ENCODE assay signal across 9 cellular contexts in the genomic region with DNA sequence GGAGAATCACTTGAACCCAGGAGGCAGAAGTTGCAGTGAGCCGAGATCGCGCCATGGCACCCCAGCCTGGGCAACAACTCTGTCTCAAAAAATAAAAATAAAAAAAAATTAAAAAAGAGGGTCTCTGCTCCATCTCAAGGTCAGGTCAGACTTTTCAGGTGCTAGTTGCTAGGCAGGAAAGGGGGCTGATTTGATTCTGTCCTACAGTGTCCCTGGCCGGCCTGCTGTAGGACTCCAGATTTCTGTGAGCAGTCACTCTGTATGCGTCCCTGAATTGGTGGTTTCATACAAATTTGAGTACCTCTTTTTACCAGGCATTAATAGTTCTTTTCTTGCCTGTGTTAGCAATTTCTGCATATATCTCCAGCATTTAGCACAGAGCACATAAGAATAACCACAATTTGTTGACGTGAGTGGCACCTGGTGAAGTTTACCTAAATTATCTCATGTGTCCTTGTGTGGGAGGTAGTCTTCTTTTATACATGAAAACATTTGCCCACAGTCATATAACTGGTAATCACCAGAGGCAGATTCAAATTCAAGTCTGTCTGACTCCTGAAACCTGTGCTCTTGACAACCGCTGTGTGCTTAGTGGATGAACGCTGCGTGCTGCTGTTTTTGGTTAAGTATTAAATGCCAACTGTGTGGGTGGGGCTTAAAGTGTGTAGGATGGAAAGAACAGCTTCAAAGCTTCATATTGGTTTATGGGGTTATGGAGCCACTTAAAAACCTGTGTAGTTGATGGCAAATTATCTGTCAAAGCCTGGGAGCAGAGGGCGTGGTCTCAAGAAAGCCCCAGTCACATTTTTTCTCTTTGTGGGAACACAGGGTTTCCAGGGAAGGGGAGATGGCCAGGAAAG. TPM values are rescaled to one million over a fixed set of nuclear protein-coding genes. Genes with fewer than 3 reads are reported as not detected.
DNase-seq lines count a peak whose midpoint lies in the region; ATAC-seq and TF ChIP-seq lines count a peak whose summit lies in the region.
"Had no signal": no experiment of that assay in that cellular context is flagged by ENCODE, and none has a peak within 500 bp of the region (broad histone marks: within the 10 kb centered on the region; RNA-seq: fewer than 3 reads in every experiment).

No MANE protein-coding gene starts in this region.

- peak overlapping the region; percentile 74 for H3K27ac Mint-ChIP-seq in activated B cell treated with CpG ODN at 0.5 μM for 24 hours

- H3K36me3 ChIP-seq in BLaER1 treated with 17β-estradiol and CSF1 and Interleukin-3, amounts not matched to agents 10 nM and 100 nM: peaks cover 37 to 44% (median 42%) of the 10 kb centered on the region in 11 experiments
- peaks cover 44% of the 10 kb centered on the region for H3K36me3 ChIP-seq in mesodermal cell (ENCODE audit: control insufficient read depth, insufficient read depth, low read length)

- H3K4me2 ChIP-seq in BLaER1 treated with 17β-estradiol and CSF1 and Interleukin-3, amounts not matched to agents 10 nM and 100 nM: peak overlapping the region; percentile 90 to 99 (median 94); a peak in 20 of 22 replicates

- POLR2A ChIA-PET in activated B cell treated with CpG ODN at 0.5 μM for 24 hours (lab: Charles Lee): interaction anchor here (0.6 to 16.5 kb wide), 3 partner anchors 9 to 1752 kb away, joined by 4 to 421 read pairs (median 5); a partner anchor contains a TSS

- peak; percentile 15 for ATAC-seq in GM21381 (IDR thresholded peaks at IDR 0.05; ENCODE audit: unreplicated experiment)
- ATAC-seq in activated B cell treated with CpG ODN at 0.5 μM for 24 hours (ENCODE audit: low read depth): no peak
- no peak for ATAC-seq in GM21737 (IDR thresholded peaks at IDR 0.05; ENCODE audit: unreplicated experiment)
- no peak for ATAC-seq in Right ventricle myocardium inferior
- no peak for ATAC-seq in GM21423 (IDR thresholded peaks at IDR 0.05; ENCODE audit: unreplicated experiment)
- no peak for ATAC-seq in HG03025 (IDR thresholded peaks at IDR 0.05; ENCODE audit: low FRiP score, unreplicated experiment)

- H3K4me1 Mint-ChIP-seq in activated B cell treated with CpG ODN at 0.5 μM for 24 hours: peaks cover 72% of the 10 kb centered on the region

- H3K36me3 Mint-ChIP-seq in activated B cell treated with CpG ODN at 0.5 μM for 24 hours (ENCODE audit: low read depth): peaks cover 34% of the 10 kb centered on the region

- H3K27me3 ChIP-seq in BLaER1 treated with 17β-estradiol and CSF1 and Interleukin-3, amounts not matched to agents 10 nM and 100 nM: no peaks in the 10 kb centered on the region

- H3K9me3 Mint-ChIP-seq in activated B cell treated with CpG ODN at 0.5 μM for 24 hours: no peaks in the 10 kb centered on the region

- TF ChIP-seq CTCF in activated B cell treated with CpG ODN at 0.5 μM for 24 hours (IDR thresholded peaks at IDR 0.05): no peak

- H4K20me1 ChIP-seq in BLaER1 treated with 17β-estradiol and CSF1 and Interleukin-3, amounts not matched to agents 10 nM and 100 nM: peaks cover 34 to 50% (median 41%) of the 10 kb centered on the region in 11 experiments; a peak in 20 of 22 replicates

- no peak overlapping the region for H3K4me3 ChIP-seq in BLaER1 treated with 17β-estradiol and CSF1 and Interleukin-3, amounts not matched to agents 10 nM and 100 nM
- no peak overlapping the region for H3K4me3 ChIP-seq in mesodermal cell (ENCODE audit: extremely low read depth, insufficient read depth, low read length, poor library complexity, severe bottlenecking)

- H3K9ac ChIP-seq in BLaER1 treated with 17β-estradiol and CSF1 and Interleukin-3, amounts not matched to agents 10 nM and 100 nM: peak overlapping the region in 4 of 11 experiments; percentile 1 to 24 (median 16); a peak in 1 of 22 replicates

- DNase-seq in activated B cell treated with CpG ODN at 0.5 μM for 24 hours: no peak
- DNase-seq in Right ventricle myocardium inferior (ENCODE audit: missing footprints): no peak
- DNase-seq: activated CD8-positive, alpha-beta memory T cell treated with anti-CD3 and anti-CD28 coated beads, Interleukin-2, amount 50 U/mL, for 48 hours had no signal

- peak overlapping the region; percentile 5 for H3K4me3 Mint-ChIP-seq in activated B cell treated with CpG ODN at 0.5 μM for 24 hours

- no peaks in the 10 kb centered on the region for H3K27me3 Mint-ChIP-seq in activated B cell treated with CpG ODN at 0.5 μM for 24 hours

- 84 to 89% methylated on average over 6 of the region's 10 CpGs for WGBS in mesodermal cell (ENCODE audit: insufficient coverage in 2 of 2), 2 experiments

- CTCF ChIA-PET in activated B cell treated with CpG ODN at 0.5 μM for 24 hours (lab: Charles Lee): interaction anchor here (0.7 kb wide), 1 partner anchor 27 kb away, joined by 3 read pairs; no protein-coding TSS in a partner anchor

- peak overlapping the region in 7 of 11 experiments; percentile 4 to 93 (median 85); a peak in 10 of 22 replicates for H3K27ac ChIP-seq in BLaER1 treated with 17β-estradiol and CSF1 and Interleukin-3, amounts not matched to agents 10 nM and 100 nM
- H3K27ac ChIP-seq in mesodermal cell (ENCODE audit: low read depth, low read length, severe bottlenecking): peak overlapping the region; percentile 45

- intact Hi-C loops in activated B cell treated with CpG ODN at 0.5 μM for 24 hours (cut with micrococcal nuclease): loop anchor here (5.0 kb wide), 2 partner anchors 604 to 651 kb away; a partner anchor contains a TSS
- intact Hi-C loops in Right ventricle myocardium inferior (cut with DNase I): no loop called here

- H3K4me1 ChIP-seq in BLaER1 treated with 17β-estradiol and CSF1 and Interleukin-3, amounts not matched to agents 10 nM and 100 nM: peaks cover 55 to 84% (median 69%) of the 10 kb centered on the region in 10 experiments
- H3K4me1 ChIP-seq in mesodermal cell (ENCODE audit: control insufficient read depth, insufficient read depth, low read length, poor library complexity, severe bottlenecking): peaks cover 69% of the 10 kb centered on the region

- H3K9me3 ChIP-seq in BLaER1 treated with 17β-estradiol and CSF1 and Interleukin-3, amounts not matched to agents 10 nM and 100 nM (replicated peaks in 1 of 11): no peaks in the 10 kb centered on the region
- H3K9me3 ChIP-seq in mesodermal cell (ENCODE audit: control insufficient read depth, low read length): no peaks in the 10 kb centered on the region

RNA-seq across cellular contexts. Expression of a gene that starts 3.2 kb away (rescaled TPM):
- total RNA-seq in activated B cell treated with CpG ODN at 0.5 μM for 24 hours: 8.0 and 8.8 TPM in 2 replicates
- polyA plus RNA-seq in mesodermal cell (2013, experiment 1 of 2): 15.7 TPM
- 12.0 TPM for polyA plus RNA-seq in mesodermal cell (2013, experiment 2 of 2)
- 3.3 TPM for total RNA-seq in Right ventricle myocardium inferior

RNA-seq across cellular contexts. Expression of a gene that starts 7.3 kb away (rescaled TPM):
- total RNA-seq in activated B cell treated with CpG ODN at 0.5 μM for 24 hours: 106 and 116 TPM in 2 replicates
- 124 TPM for polyA plus RNA-seq in mesodermal cell (2013, experiment 1 of 2)
- 102 TPM for polyA plus RNA-seq in mesodermal cell (2013, experiment 2 of 2)
- 111 TPM for total RNA-seq in Right ventricle myocardium inferior

RNA-seq across cellular contexts. Expression of a gene that starts 34.5 kb away (rescaled TPM):
- total RNA-seq in activated B cell treated with CpG ODN at 0.5 μM for 24 hours: not detected in 2 replicates
- polyA plus RNA-seq in mesodermal cell (2013, experiment 1 of 2): 31.3 TPM
- polyA plus RNA-seq in mesodermal cell (2013, experiment 2 of 2): 25.7 TPM
- total RNA-seq in Right ventricle myocardium inferior: 32.6 TPM

RNA-seq across cellular contexts. Expression of a gene that starts 52.5 kb away (rescaled TPM):
- total RNA-seq in activated B cell treated with CpG ODN at 0.5 μM for 24 hours: 10.1 and 14.3 TPM in 2 replicates
- polyA plus RNA-seq in mesodermal cell (2013, experiment 1 of 2): 0.63 TPM
- polyA plus RNA-seq in mesodermal cell (2013, experiment 2 of 2): 0.46 TPM
- total RNA-seq in Right ventricle myocardium inferior: 5.7 TPM

RNA-seq across cellular contexts. Expression of a gene that starts 52.7 kb away (rescaled TPM):
- total RNA-seq in activated B cell treated with CpG ODN at 0.5 μM for 24 hours (10.7 and 11.0 TPM in 2 replicates), Right ventricle myocardium inferior (4.7 TPM)
- polyA plus RNA-seq in mesodermal cell (2013, experiment 1 of 2): 23.1 TPM
- polyA plus RNA-seq in mesodermal cell (2013, experiment 2 of 2): 22.7 TPM

Comparison
In these comparisons a context has a peak if more than half of its experiments do, and no peak if none do; other contexts are left out.
1. RNA of a gene that starts 34.5 kb away (total RNA-seq): 32.6 TPM in Right ventricle myocardium inferior (single experiment); not detected in activated B cell treated with CpG ODN at 0.5 μM for 24 hours; every median in the first group is over 10 times any median in the second.